In genomic region chr2:207184348-207184747, GRCh38 we compare ENCODE assay signal across 2 cellular contexts.
TF ChIP-seq lines count a peak whose summit lies in the region.

No MANE protein-coding gene starts in this region.

TF ChIP-seq in A549, 52 proteins besides CTCF, POLR2A, EP300 and RAD21 (continued from another document):
- TF ChIP-seq FOSL2 (IDR thresholded peaks at IDR 0.05) (no peak), FOSL2 (CRISPR knock-in tag; IDR thresholded peaks at IDR 0.05) (peak; percentile 26; the same call in 1 of the 2 replicates), JUNB (IDR thresholded peaks at IDR 0.05) (0 out of 2 replicates have a peak, but pooled peaks have one; percentile 33)

TF ChIP-seq in GM23338, 12 proteins besides CTCF, POLR2A, EP300 and RAD21 (continued from another document):
- TF ChIP-seq, protein P1, sequence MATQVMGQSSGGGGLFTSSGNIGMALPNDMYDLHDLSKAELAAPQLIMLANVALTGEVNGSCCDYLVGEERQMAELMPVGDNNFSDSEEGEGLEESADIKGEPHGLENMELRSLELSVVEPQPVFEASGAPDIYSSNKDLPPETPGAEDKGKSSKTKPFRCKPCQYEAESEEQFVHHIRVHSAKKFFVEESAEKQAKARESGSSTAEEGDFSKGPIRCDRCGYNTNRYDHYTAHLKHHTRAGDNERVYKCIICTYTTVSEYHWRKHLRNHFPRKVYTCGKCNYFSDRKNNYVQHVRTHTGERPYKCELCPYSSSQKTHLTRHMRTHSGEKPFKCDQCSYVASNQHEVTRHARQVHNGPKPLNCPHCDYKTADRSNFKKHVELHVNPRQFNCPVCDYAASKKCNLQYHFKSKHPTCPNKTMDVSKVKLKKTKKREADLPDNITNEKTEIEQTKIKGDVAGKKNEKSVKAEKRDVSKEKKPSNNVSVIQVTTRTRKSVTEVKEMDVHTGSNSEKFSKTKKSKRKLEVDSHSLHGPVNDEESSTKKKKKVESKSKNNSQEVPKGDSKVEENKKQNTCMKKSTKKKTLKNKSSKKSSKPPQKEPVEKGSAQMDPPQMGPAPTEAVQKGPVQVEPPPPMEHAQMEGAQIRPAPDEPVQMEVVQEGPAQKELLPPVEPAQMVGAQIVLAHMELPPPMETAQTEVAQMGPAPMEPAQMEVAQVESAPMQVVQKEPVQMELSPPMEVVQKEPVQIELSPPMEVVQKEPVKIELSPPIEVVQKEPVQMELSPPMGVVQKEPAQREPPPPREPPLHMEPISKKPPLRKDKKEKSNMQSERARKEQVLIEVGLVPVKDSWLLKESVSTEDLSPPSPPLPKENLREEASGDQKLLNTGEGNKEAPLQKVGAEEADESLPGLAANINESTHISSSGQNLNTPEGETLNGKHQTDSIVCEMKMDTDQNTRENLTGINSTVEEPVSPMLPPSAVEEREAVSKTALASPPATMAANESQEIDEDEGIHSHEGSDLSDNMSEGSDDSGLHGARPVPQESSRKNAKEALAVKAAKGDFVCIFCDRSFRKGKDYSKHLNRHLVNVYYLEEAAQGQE (IDR thresholded peaks at IDR 0.05; ENCODE audit: unreplicated experiment), result no peak
- TF ChIP-seq ZNF331 (CRISPR knock-in tag; IDR thresholded peaks at IDR 0.05; ENCODE audit: low read depth) (no peak), JUNB (IDR thresholded peaks at IDR 0.05; ENCODE audit: unreplicated experiment) (no peak), CREB1 (CRISPR knock-in tag; IDR thresholded peaks at IDR 0.05; ENCODE audit: low read depth) (no peak), NANOG (IDR thresholded peaks at IDR 0.05; ENCODE audit: borderline replicate concordance) (no peak), STAT1 (IDR thresholded peaks at IDR 0.05; ENCODE audit: unreplicated experiment) (no peak)
- TF ChIP-seq, protein P2, sequence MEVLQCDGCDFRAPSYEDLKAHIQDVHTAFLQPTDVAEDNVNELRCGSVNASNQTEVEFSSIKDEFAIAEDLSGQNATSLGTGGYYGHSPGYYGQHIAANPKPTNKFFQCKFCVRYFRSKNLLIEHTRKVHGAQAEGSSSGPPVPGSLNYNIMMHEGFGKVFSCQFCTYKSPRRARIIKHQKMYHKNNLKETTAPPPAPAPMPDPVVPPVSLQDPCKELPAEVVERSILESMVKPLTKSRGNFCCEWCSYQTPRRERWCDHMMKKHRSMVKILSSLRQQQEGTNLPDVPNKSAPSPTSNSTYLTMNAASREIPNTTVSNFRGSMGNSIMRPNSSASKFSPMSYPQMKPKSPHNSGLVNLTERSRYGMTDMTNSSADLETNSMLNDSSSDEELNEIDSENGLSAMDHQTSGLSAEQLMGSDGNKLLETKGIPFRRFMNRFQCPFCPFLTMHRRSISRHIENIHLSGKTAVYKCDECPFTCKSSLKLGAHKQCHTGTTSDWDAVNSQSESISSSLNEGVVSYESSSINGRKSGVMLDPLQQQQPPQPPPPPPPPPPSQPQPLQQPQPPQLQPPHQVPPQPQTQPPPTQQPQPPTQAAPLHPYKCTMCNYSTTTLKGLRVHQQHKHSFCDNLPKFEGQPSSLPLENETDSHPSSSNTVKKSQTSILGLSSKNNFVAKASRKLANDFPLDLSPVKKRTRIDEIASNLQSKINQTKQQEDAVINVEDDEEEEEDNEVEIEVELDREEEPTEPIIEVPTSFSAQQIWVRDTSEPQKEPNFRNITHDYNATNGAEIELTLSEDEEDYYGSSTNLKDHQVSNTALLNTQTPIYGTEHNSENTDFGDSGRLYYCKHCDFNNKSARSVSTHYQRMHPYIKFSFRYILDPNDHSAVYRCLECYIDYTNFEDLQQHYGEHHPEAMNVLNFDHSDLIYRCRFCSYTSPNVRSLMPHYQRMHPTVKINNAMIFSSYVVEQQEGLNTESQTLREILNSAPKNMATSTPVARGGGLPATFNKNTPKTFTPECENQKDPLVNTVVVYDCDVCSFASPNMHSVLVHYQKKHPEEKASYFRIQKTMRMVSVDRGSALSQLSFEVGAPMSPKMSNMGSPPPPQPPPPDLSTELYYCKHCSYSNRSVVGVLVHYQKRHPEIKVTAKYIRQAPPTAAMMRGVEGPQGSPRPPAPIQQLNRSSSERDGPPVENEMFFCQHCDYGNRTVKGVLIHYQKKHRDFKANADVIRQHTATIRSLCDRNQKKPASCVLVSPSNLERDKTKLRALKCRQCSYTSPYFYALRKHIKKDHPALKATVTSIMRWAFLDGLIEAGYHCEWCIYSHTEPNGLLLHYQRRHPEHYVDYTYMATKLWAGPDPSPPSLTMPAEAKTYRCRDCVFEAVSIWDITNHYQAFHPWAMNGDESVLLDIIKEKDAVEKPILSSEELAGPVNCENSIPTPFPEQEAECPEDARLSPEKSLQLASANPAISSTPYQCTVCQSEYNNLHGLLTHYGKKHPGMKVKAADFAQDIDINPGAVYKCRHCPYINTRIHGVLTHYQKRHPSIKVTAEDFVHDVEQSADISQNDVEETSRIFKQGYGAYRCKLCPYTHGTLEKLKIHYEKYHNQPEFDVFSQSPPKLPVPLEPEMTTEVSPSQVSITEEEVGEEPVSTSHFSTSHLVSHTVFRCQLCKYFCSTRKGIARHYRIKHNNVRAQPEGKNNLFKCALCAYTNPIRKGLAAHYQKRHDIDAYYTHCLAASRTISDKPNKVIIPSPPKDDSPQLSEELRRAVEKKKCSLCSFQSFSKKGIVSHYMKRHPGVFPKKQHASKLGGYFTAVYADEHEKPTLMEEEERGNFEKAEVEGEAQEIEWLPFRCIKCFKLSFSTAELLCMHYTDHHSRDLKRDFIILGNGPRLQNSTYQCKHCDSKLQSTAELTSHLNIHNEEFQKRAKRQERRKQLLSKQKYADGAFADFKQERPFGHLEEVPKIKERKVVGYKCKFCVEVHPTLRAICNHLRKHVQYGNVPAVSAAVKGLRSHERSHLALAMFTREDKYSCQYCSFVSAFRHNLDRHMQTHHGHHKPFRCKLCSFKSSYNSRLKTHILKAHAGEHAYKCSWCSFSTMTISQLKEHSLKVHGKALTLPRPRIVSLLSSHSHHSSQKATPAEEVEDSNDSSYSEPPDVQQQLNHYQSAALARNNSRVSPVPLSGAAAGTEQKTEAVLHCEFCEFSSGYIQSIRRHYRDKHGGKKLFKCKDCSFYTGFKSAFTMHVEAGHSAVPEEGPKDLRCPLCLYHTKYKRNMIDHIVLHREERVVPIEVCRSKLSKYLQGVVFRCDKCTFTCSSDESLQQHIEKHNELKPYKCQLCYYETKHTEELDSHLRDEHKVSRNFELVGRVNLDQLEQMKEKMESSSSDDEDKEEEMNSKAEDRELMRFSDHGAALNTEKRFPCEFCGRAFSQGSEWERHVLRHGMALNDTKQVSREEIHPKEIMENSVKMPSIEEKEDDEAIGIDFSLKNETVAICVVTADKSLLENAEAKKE (CRISPR knock-in tag; IDR thresholded peaks at IDR 0.05), result no peak
- TF ChIP-seq, protein P3, sequence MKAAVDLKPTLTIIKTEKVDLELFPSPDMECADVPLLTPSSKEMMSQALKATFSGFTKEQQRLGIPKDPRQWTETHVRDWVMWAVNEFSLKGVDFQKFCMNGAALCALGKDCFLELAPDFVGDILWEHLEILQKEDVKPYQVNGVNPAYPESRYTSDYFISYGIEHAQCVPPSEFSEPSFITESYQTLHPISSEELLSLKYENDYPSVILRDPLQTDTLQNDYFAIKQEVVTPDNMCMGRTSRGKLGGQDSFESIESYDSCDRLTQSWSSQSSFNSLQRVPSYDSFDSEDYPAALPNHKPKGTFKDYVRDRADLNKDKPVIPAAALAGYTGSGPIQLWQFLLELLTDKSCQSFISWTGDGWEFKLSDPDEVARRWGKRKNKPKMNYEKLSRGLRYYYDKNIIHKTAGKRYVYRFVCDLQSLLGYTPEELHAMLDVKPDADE (IDR thresholded peaks at IDR 0.05), result no peak
